ENCODE assay signal across 1 cellular context in genomic region chr1:45009956-45010854, GRCh38.
TF ChIP-seq lines count a peak whose summit lies in the region.

No MANE protein-coding gene starts in this region.

TF ChIP-seq in IMR-90, 13 proteins besides CTCF, POLR2A, EP300 and RAD21:
- TF ChIP-seq MXI1 (IDR thresholded peaks at IDR 0.05; ENCODE audit: borderline replicate concordance, low read depth, low read length) (no peak), RFX5 (IDR thresholded peaks at IDR 0.05; ENCODE audit: low read depth, low read length) (no peak), USF2 (IDR thresholded peaks at IDR 0.05; ENCODE audit: low read depth, low read length) (no peak), BHLHE40 (IDR thresholded peaks at IDR 0.05; ENCODE audit: low read depth, low read length) (no peak), ELK1 (IDR thresholded peaks at IDR 0.05; ENCODE audit: borderline replicate concordance, low read depth, low read length) (no peak), NFE2L2 (IDR thresholded peaks at IDR 0.05; ENCODE audit: low read depth, low read length) (no peak), MAFK (IDR thresholded peaks at IDR 0.05; ENCODE audit: low read depth, low read length) (no peak), FOS (IDR thresholded peaks at IDR 0.05; ENCODE audit: low read depth, low read length) (no peak), CEBPB (IDR thresholded peaks at IDR 0.05; ENCODE audit: low read depth, low read length) (no peak), RCOR1 (IDR thresholded peaks at IDR 0.05; ENCODE audit: insufficient replicate concordance, low read length) (no peak)
